ENCODE assay signal across 27 cellular contexts in the genomic region with DNA sequence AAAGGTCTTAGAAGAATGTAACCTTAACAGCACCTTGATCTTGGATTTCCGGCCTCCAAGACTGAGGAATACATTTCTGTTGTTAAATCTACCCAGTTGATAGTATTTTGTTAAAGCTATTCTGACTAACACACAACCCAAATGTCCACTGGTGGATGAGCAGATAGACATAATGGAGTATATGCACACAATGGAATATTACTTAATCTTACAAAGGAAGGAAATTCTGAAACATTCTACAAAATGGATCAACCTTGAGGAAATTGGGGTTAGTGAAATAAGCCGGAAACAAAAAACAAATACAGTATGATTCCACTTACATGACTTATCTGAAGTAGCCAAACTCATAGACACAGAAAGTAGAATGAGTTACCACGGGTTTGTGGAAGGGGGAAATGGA.
DNase-seq lines count a peak whose midpoint lies in the region; FAIRE-seq and TF ChIP-seq lines count a peak whose summit lies in the region.
"Had no signal": no experiment of that assay in that cellular context is flagged by ENCODE, and none has a peak within 500 bp of the region (broad histone marks: within the 10 kb centered on the region; RNA-seq: fewer than 3 reads in every experiment).

No MANE protein-coding gene starts in this region.

- peak overlapping the region; percentile 30; the same call in 1 of the 2 replicates for H3K4me3 ChIP-seq in OCI-LY3 (ENCODE audit: low read length)
- no peak overlapping the region for H3K4me3 ChIP-seq in fibroblast of pulmonary artery (replicated peaks; ENCODE audit: low read depth, low read length)
- no peak overlapping the region for H3K4me3 ChIP-seq in esophagus muscularis mucosa
- H3K4me3 ChIP-seq: BLaER1, HAP-1, SJSA1 had no signal

- peak overlapping the region in 5 of 7 donors; percentile 3 to 76 (median 18) for H3K27ac Mint-ChIP-seq in CD14-positive monocyte
- H3K27ac Mint-ChIP-seq: CD4-positive, alpha-beta memory T cell; HFFc6; IgD-negative memory B cell had no signal

- no peak overlapping the region for H3K9ac ChIP-seq in OCI-LY3 (ENCODE audit: low read length)
- H3K9ac ChIP-seq: BLaER1 had no signal

- DNase-seq in CD14-positive monocyte (ENCODE audit: low spot score) (no peak), H54 (ENCODE audit: insufficient read length, low spot score) (no peak), fibroblast of pulmonary artery (ENCODE audit: low read depth) (peak; percentile 25), esophagus muscularis mucosa (ENCODE audit: extremely low spot score) (no peak), SKM-1 treated with dmso at 0.1 percent for 144 hours (lab: John Stamatoyannopoulos, UW; ENCODE audit: unreplicated experiment) (no peak), cerebellar nuclear complex (lab: John Stamatoyannopoulos, UW) (no peak)
- DNase-seq: CD4-positive, alpha-beta memory T cell; DMS 273 treated with DMSO at 0.1 percent for 48 hours; DMS79; EL; HFFc6; NCI-H1105; NCI-H146; NCI-H1930; NCI-H446; NCI-H524 treated with DMSO at 0.1 percent for 48 hours; NCI-H774; NK-92 treated with Interleukin-12 subunit alpha and Interleukin-12 subunit beta, amount 100 ng/mL, for 24 hours; Right ventricle myocardium superior; RPMI8226; T-helper 1 cell had no signal

- H3K9me3 Mint-ChIP-seq in CD14-positive monocyte: no peaks in the 10 kb centered on the region
- H3K9me3 Mint-ChIP-seq: IgD-negative memory B cell had no signal

- peak; percentile 50 for FAIRE-seq in H54 (lab: Jason Lieb, UNC)
- FAIRE-seq: GM19239 had no signal

- no peaks in the 10 kb centered on the region for H3K9me3 ChIP-seq in OCI-LY3 (ENCODE audit: insufficient read depth, low read length)
- no peaks in the 10 kb centered on the region for H3K9me3 ChIP-seq in esophagus muscularis mucosa
- H3K9me3 ChIP-seq: BLaER1, HAP-1, SJSA1 had no signal

- no peak for TF ChIP-seq EP300 in esophagus muscularis mucosa (IDR thresholded peaks at IDR 0.05)

- peak overlapping the region in 1 of 2 donors; percentile 46 for H3K4me3 Mint-ChIP-seq in CD14-positive monocyte
- H3K4me3 Mint-ChIP-seq: CD4-positive, alpha-beta memory T cell; HFFc6; IgD-negative memory B cell had no signal

- H3K36me3 ChIP-seq in OCI-LY3 (replicated peaks; ENCODE audit: low read depth, low read length) (peaks cover 4% of the 10 kb centered on the region), esophagus muscularis mucosa (no peaks in the 10 kb centered on the region)
- H3K36me3 ChIP-seq: BLaER1, HAP-1, SJSA1 had no signal

- WGBS in esophagus muscularis mucosa: 84% methylated on average over 3 of the region's 3 CpGs

- TF ChIP-seq POLR2A in H54 (IDR thresholded peaks at IDR 0.05; ENCODE audit: low read depth, low read length) (no peak), esophagus muscularis mucosa (IDR thresholded peaks at IDR 0.05; ENCODE audit: low read depth) (no peak)

- H3K27ac ChIP-seq in OCI-LY3 (ENCODE audit: low read length) (no peak overlapping the region), esophagus muscularis mucosa (replicated peaks in 1 of 4) (no peak overlapping the region)
- H3K27ac ChIP-seq: BLaER1, SJSA1 had no signal

- no peaks in the 10 kb centered on the region for H3K27me3 Mint-ChIP-seq in CD14-positive monocyte (ENCODE audit: low read depth in 3 of 3)
- H3K27me3 Mint-ChIP-seq: CD4-positive, alpha-beta memory T cell; IgD-negative memory B cell had no signal

- TF ChIP-seq CTCF in CD14-positive monocyte (IDR thresholded peaks at IDR 0.05): no peak
- no peak for TF ChIP-seq CTCF in OCI-LY3 (IDR thresholded peaks at IDR 0.05; ENCODE audit: low read depth, low read length)
- no peak for TF ChIP-seq CTCF in fibroblast of pulmonary artery (IDR thresholded peaks at IDR 0.05; ENCODE audit: low read length, missing control alignments)
- no peak for TF ChIP-seq CTCF in esophagus muscularis mucosa (IDR thresholded peaks at IDR 0.05)

- H3K27me3 ChIP-seq in OCI-LY3 (ENCODE audit: low read depth, low read length): no peaks in the 10 kb centered on the region
- H3K27me3 ChIP-seq in esophagus muscularis mucosa: no peaks in the 10 kb centered on the region
- H3K27me3 ChIP-seq: BLaER1, SJSA1 had no signal

- intact Hi-C loops in CD14-positive monocyte (cut with micrococcal nuclease): no loop called here
- intact Hi-C loops in esophagus muscularis mucosa (cut with DNase I): no loop called here

- H4K20me1 ChIP-seq in OCI-LY3 (ENCODE audit: insufficient read depth, low read length): no peaks in the 10 kb centered on the region
- H4K20me1 ChIP-seq: BLaER1 had no signal

- H3K4me2 ChIP-seq in OCI-LY3 (ENCODE audit: low read length): peak overlapping the region; percentile 76
- H3K4me2 ChIP-seq: BLaER1 had no signal

- peaks cover 30% of the 10 kb centered on the region for H3K4me1 Mint-ChIP-seq in CD14-positive monocyte
- H3K4me1 Mint-ChIP-seq: CD4-positive, alpha-beta memory T cell had no signal

- H2AFZ ChIP-seq in OCI-LY3 (ENCODE audit: low read depth, low read length): no peak overlapping the region

- H3K79me2 ChIP-seq in OCI-LY3 (ENCODE audit: low read length): peaks cover 37% of the 10 kb centered on the region

- no peaks in the 10 kb centered on the region for H3K36me3 Mint-ChIP-seq in CD14-positive monocyte
- H3K36me3 Mint-ChIP-seq: CD4-positive, alpha-beta memory T cell; IgD-negative memory B cell had no signal

- peaks cover 37% of the 10 kb centered on the region for H3K4me1 ChIP-seq in OCI-LY3 (ENCODE audit: low read length)
- H3K4me1 ChIP-seq in esophagus muscularis mucosa: no peaks in the 10 kb centered on the region
- H3K4me1 ChIP-seq: BLaER1, HAP-1, SJSA1 had no signal
